In genomic region chr10:13973742-13974141, GRCh38 we compare ENCODE assay signal across 2 cellular contexts.
TF ChIP-seq lines count a peak whose summit lies in the region.

No MANE protein-coding gene starts in this region.

TF ChIP-seq in HEK293, 187 proteins besides CTCF, POLR2A, EP300 and RAD21 (continues in another document):
- no peak for TF ChIP-seq ZNF791 (tag by site-specific recombination; IDR thresholded peaks at IDR 0.05)
- TF ChIP-seq ZNF169 (tag by site-specific recombination; IDR thresholded peaks at IDR 0.05), result no peak
- no peak for TF ChIP-seq ZNF266 (tag by site-specific recombination; IDR thresholded peaks at IDR 0.05; ENCODE audit: low read depth)
- no peak for TF ChIP-seq PRDM10 (tag by site-specific recombination; IDR thresholded peaks at IDR 0.05)
- TF ChIP-seq, protein P1, sequence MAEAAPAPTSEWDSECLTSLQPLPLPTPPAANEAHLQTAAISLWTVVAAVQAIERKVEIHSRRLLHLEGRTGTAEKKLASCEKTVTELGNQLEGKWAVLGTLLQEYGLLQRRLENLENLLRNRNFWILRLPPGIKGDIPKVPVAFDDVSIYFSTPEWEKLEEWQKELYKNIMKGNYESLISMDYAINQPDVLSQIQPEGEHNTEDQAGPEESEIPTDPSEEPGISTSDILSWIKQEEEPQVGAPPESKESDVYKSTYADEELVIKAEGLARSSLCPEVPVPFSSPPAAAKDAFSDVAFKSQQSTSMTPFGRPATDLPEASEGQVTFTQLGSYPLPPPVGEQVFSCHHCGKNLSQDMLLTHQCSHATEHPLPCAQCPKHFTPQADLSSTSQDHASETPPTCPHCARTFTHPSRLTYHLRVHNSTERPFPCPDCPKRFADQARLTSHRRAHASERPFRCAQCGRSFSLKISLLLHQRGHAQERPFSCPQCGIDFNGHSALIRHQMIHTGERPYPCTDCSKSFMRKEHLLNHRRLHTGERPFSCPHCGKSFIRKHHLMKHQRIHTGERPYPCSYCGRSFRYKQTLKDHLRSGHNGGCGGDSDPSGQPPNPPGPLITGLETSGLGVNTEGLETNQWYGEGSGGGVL (tag by site-specific recombination; IDR thresholded peaks at IDR 0.05), result peak; percentile 36; the same call in 1 of the 2 replicates
- TF ChIP-seq, protein P2, sequence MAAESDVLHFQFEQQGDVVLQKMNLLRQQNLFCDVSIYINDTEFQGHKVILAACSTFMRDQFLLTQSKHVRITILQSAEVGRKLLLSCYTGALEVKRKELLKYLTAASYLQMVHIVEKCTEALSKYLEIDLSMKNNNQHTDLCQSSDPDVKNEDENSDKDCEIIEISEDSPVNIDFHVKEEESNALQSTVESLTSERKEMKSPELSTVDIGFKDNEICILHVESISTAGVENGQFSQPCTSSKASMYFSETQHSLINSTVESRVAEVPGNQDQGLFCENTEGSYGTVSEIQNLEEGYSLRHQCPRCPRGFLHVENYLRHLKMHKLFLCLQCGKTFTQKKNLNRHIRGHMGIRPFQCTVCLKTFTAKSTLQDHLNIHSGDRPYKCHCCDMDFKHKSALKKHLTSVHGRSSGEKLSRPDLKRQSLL (tag by site-specific recombination; IDR thresholded peaks at IDR 0.05), result no peak
- TF ChIP-seq ZNF544 (tag by site-specific recombination; IDR thresholded peaks at IDR 0.05), result no peak
- TF ChIP-seq ZBTB21 (tag by site-specific recombination; IDR thresholded peaks at IDR 0.05), result no peak
- TF ChIP-seq, protein P3, sequence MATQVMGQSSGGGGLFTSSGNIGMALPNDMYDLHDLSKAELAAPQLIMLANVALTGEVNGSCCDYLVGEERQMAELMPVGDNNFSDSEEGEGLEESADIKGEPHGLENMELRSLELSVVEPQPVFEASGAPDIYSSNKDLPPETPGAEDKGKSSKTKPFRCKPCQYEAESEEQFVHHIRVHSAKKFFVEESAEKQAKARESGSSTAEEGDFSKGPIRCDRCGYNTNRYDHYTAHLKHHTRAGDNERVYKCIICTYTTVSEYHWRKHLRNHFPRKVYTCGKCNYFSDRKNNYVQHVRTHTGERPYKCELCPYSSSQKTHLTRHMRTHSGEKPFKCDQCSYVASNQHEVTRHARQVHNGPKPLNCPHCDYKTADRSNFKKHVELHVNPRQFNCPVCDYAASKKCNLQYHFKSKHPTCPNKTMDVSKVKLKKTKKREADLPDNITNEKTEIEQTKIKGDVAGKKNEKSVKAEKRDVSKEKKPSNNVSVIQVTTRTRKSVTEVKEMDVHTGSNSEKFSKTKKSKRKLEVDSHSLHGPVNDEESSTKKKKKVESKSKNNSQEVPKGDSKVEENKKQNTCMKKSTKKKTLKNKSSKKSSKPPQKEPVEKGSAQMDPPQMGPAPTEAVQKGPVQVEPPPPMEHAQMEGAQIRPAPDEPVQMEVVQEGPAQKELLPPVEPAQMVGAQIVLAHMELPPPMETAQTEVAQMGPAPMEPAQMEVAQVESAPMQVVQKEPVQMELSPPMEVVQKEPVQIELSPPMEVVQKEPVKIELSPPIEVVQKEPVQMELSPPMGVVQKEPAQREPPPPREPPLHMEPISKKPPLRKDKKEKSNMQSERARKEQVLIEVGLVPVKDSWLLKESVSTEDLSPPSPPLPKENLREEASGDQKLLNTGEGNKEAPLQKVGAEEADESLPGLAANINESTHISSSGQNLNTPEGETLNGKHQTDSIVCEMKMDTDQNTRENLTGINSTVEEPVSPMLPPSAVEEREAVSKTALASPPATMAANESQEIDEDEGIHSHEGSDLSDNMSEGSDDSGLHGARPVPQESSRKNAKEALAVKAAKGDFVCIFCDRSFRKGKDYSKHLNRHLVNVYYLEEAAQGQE (tag by site-specific recombination; IDR thresholded peaks at IDR 0.05), result no peak
- TF ChIP-seq OSR2 (tag by site-specific recombination; IDR thresholded peaks at IDR 0.05), result no peak
- TF ChIP-seq ZNF350 (tag by site-specific recombination; IDR thresholded peaks at IDR 0.05), result no peak
- no peak for TF ChIP-seq ZNF324 (tag by site-specific recombination; IDR thresholded peaks at IDR 0.05)
- peak; percentile 56; the same call in 1 of the 2 replicates for TF ChIP-seq ZNF600 (tag by site-specific recombination; IDR thresholded peaks at IDR 0.05)
- TF ChIP-seq KLF7 (tag by site-specific recombination; IDR thresholded peaks at IDR 0.05; ENCODE audit: borderline replicate concordance), result no peak
- TF ChIP-seq, protein P4, sequence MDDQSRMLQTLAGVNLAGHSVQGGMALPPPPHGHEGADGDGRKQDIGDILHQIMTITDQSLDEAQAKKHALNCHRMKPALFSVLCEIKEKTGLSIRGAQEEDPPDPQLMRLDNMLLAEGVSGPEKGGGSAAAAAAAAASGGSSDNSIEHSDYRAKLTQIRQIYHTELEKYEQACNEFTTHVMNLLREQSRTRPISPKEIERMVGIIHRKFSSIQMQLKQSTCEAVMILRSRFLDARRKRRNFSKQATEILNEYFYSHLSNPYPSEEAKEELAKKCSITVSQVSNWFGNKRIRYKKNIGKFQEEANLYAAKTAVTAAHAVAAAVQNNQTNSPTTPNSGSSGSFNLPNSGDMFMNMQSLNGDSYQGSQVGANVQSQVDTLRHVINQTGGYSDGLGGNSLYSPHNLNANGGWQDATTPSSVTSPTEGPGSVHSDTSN (CRISPR knock-in tag; IDR thresholded peaks at IDR 0.05), result no peak
- TF ChIP-seq ZNF555 (tag by site-specific recombination; conservative IDR thresholded peaks at IDR 0.05), result no peak
- no peak for TF ChIP-seq ZNF548 (tag by site-specific recombination; IDR thresholded peaks at IDR 0.05)

TF ChIP-seq in endothelial cell of umbilical vein, 7 proteins besides CTCF, POLR2A, EP300 and RAD21:
- TF ChIP-seq EZH2 (IDR thresholded peaks at IDR 0.05; ENCODE audit: borderline replicate concordance, low read depth, low read length, severe bottlenecking) (no peak), MAX (IDR thresholded peaks at IDR 0.05; ENCODE audit: insufficient read depth, insufficient read length) (no peak), FOS (IDR thresholded peaks at IDR 0.05; ENCODE audit: borderline replicate concordance, insufficient read depth, low read length) (no peak), GATA2 (IDR thresholded peaks at IDR 0.05; ENCODE audit: insufficient read depth, insufficient read length, low read depth, low read length) (no peak), MYC (IDR thresholded peaks at IDR 0.05; ENCODE audit: low read depth, low read length) (no peak), JUN (IDR thresholded peaks at IDR 0.05; ENCODE audit: borderline replicate concordance, insufficient read depth, insufficient read length, low read depth) (no peak), POLR2AphosphoS5 (IDR thresholded peaks at IDR 0.05; ENCODE audit: insufficient read depth, low read depth, low read length) (no peak)
